Comparison of ENCODE assay signal across 8 cellular contexts in the genomic region with DNA sequence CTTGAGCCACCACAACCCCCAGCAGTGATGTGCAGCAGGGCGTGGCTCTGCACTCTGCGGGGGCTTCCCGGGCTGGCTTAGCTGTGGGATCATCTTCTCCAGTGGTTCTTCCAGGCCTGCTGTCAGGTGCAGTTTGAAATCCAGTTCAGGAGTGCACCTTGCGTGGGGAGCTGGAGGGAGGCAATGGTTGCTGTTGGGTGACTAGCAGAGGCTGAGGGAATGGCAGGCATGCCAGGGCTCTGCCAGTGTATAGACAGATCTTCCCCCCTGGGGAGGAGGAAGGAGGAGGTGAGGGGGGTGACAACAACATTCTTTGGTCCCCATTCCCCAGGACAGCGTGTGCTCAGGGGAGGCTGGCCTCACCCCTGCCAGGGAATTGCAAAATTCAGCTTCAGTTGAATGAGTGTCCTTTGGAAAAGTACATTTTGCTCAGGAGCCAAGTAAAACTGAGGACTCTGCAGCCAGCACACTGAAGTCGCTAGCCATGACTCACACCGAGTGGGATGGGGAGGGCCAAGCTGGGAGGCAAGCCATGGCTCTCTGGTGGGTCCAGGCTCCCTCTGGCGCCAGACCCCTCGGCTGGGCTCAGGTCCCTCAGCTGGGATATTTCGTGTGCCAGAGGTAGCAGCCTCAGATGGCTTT. TPM values are rescaled to one million over a fixed set of nuclear protein-coding genes. Genes with fewer than 3 reads are reported as not detected.
DNase-seq lines count a peak whose midpoint lies in the region; ATAC-seq and TF ChIP-seq lines count a peak whose summit lies in the region.

No MANE protein-coding gene starts in this region.

- CTCF ChIA-PET in naive thymus-derived CD4-positive, alpha-beta T cell (lab: Charles Lee), result no interaction called here

- H3K9me3 ChIP-seq in naive thymus-derived CD4-positive, alpha-beta T cell (ENCODE audit: control insufficient read depth in 2 of 3, low read length in 3 of 3), result no peaks in the 10 kb centered on the region

- TF ChIP-seq CTCF in WI38 (IDR thresholded peaks at IDR 0.05; ENCODE audit: low read depth, low read length), result peak; percentile 32; the same call in 1 of the 2 replicates

- no peaks in the 10 kb centered on the region for H3K36me3 ChIP-seq in rectal smooth muscle tissue (ENCODE audit: control insufficient read depth, insufficient read depth, low read length)
- no peaks in the 10 kb centered on the region for H3K36me3 ChIP-seq in naive thymus-derived CD4-positive, alpha-beta T cell (ENCODE audit: control insufficient read depth in 2 of 3, insufficient read depth in 3 of 3, low read length in 3 of 3)

- H3K4me3 Mint-ChIP-seq in naive thymus-derived CD4-positive, alpha-beta T cell, result no peak overlapping the region

- H3K9me3 Mint-ChIP-seq in naive thymus-derived CD4-positive, alpha-beta T cell, result no peaks in the 10 kb centered on the region

- no peaks in the 10 kb centered on the region for H3K27me3 ChIP-seq in rectal smooth muscle tissue (ENCODE audit: control insufficient read depth, insufficient read depth, low read length)
- H3K27me3 ChIP-seq in naive thymus-derived CD4-positive, alpha-beta T cell (ENCODE audit: control insufficient read depth in 2 of 2, insufficient read depth in 2 of 2, low read length in 2 of 2), result no peaks in the 10 kb centered on the region

- H3K4me1 ChIP-seq in rectal smooth muscle tissue (ENCODE audit: control insufficient read depth, insufficient read depth, low read length), result peaks cover 65% of the 10 kb centered on the region
- no peaks in the 10 kb centered on the region for H3K4me1 ChIP-seq in naive thymus-derived CD4-positive, alpha-beta T cell (ENCODE audit: control insufficient read depth in 2 of 2, insufficient read depth in 2 of 2, low read length in 2 of 2)

- H3K9ac ChIP-seq in rectal smooth muscle tissue (ENCODE audit: low read length), result no peak overlapping the region

- POLR2A ChIA-PET in naive thymus-derived CD4-positive, alpha-beta T cell (lab: Charles Lee), result no interaction called here

- H3K27ac ChIP-seq in rectal smooth muscle tissue (ENCODE audit: low read depth, low read length), result peak overlapping the region; percentile 74
- H3K27ac ChIP-seq in naive thymus-derived CD4-positive, alpha-beta T cell (ENCODE audit: low read depth, low read length), result no peak overlapping the region

- intact Hi-C loops in head of caudate nucleus (cut with DNase I), result loop anchor here (10.0 kb wide), 1 partner anchor 94 kb away; the partner anchor contains the start of gene DUSP1
- intact Hi-C loops in naive thymus-derived CD4-positive, alpha-beta T cell (cut with micrococcal nuclease), result no loop called here

- peaks cover 0 to 4% (median 0%) of the 10 kb centered on the region in 5 donors for H3K36me3 Mint-ChIP-seq in naive thymus-derived CD4-positive, alpha-beta T cell

- H3K27me3 Mint-ChIP-seq in naive thymus-derived CD4-positive, alpha-beta T cell, result no peaks in the 10 kb centered on the region

- peak overlapping the region; percentile 38 for H3K4me3 ChIP-seq in WI38 (ENCODE audit: low read depth, low read length)
- no peak overlapping the region for H3K4me3 ChIP-seq in rectal smooth muscle tissue (ENCODE audit: low read length)
- no peak overlapping the region for H3K4me3 ChIP-seq in naive thymus-derived CD4-positive, alpha-beta T cell (ENCODE audit: low read length)

- peak overlapping the region in 2 of 9 donors; percentile 20 to 30 for H3K27ac Mint-ChIP-seq in naive thymus-derived CD4-positive, alpha-beta T cell

- DNase-seq in COLO829 (ENCODE audit: low spot score), result peak; percentile 3
- DNase-seq in head of caudate nucleus, result peak; percentile 26 to 91 (median 66)
- no peak for DNase-seq in NCI-H82 treated with DMSO at 0.1 percent for 48 hours (lab: John Stamatoyannopoulos, UW; ENCODE audit: unreplicated experiment)
- no peak for DNase-seq in naive thymus-derived CD4-positive, alpha-beta T cell

- peaks cover 10 to 41% (median 35%) of the 10 kb centered on the region in 7 donors for H3K4me1 Mint-ChIP-seq in naive thymus-derived CD4-positive, alpha-beta T cell

- ATAC-seq in GM19397 (IDR thresholded peaks at IDR 0.05; ENCODE audit: unreplicated experiment) (no peak), GM21619 (IDR thresholded peaks at IDR 0.05; ENCODE audit: unreplicated experiment) (no peak)
- ATAC-seq in naive thymus-derived CD4-positive, alpha-beta T cell, result no peak

RNA-seq across cellular contexts. Expression of gene ERGIC1, which starts 35.0 kb away (rescaled TPM):
- total RNA-seq in naive thymus-derived CD4-positive, alpha-beta T cell, result 10 to 100 TPM; 44.4 to 71.3 (median 53.5) TPM
- polyA plus RNA-seq in naive thymus-derived CD4-positive, alpha-beta T cell, result 10 to 100 TPM; 18.3 to 18.9 TPM

Comparison
In these comparisons a context has a peak if more than half of its experiments do, and no peak if none do; other contexts are left out.
1. DNase-seq: peak in COLO829 (single experiment) and head of caudate nucleus (42 of 42); none in NCI-H82 treated with DMSO at 0.1 percent for 48 hours (single experiment) and naive thymus-derived CD4-positive, alpha-beta T cell (0 of 9).